21 cellular contexts compared by ENCODE assay signal in genomic region chr5:29983528-29984152, GRCh38.
"Had no signal": no experiment of that assay in that cellular context is flagged by ENCODE, and none has a peak within 500 bp of the region (broad histone marks: within the 10 kb centered on the region; RNA-seq: fewer than 3 reads in every experiment).

No MANE protein-coding gene starts in this region.

- H3K27ac ChIP-seq: PC-9, WERI-Rb-1 had no signal

- H3K27me3 Mint-ChIP-seq: activated CD4-positive, alpha-beta T cell treated with anti-CD3 and anti-CD28 coated beads for 36 hours; activated CD8-positive, alpha-beta T cell treated with anti-CD3 and anti-CD28 coated beads for 36 hours; activated naive CD4-positive, alpha-beta T cell treated with anti-CD3 and anti-CD28 coated beads, Interleukin-2, amount 10 ng/mL, durations not matched to agents 7 days and 5 days; activated naive CD8-positive, alpha-beta T cell treated with anti-CD3 and anti-CD28 coated beads for 36 hours had no signal

- H3K4me2 ChIP-seq: PC-9, SK-N-SH had no signal

- H3K4me3 ChIP-seq: PC-9 had no signal

- H3K9me2 ChIP-seq: SK-N-SH had no signal

- DNase-seq: activated CD4-positive, alpha-beta T cell treated with anti-CD3 and anti-CD28 coated beads for 36 hours; activated CD8-positive, alpha-beta memory T cell treated with anti-CD3 and anti-CD28 coated beads, Interleukin-2, amount 50 U/mL, for 4 hours; activated CD8-positive, alpha-beta T cell treated with anti-CD3 and anti-CD28 coated beads for 36 hours; activated gamma-delta T cell treated with Interleukin-2 at 50 U/mL for 16 hours; activated naive CD4-positive, alpha-beta T cell treated with anti-CD3 and anti-CD28 coated beads, Interleukin-2, amount 10 ng/mL, durations not matched to agents 7 days and 5 days; activated naive CD8-positive, alpha-beta T cell treated with anti-CD3 and anti-CD28 coated beads for 36 hours; activated T-cell treated with anti-CD3 and anti-CD28 coated beads, Interleukin-2, amount 50 U/mL, for 72 hours; cerebellar nuclear complex; Kasumi-1; KBM-7; NCI-H1694; NCI-H2029; NCI-H2107; NCI-H2171 treated with DMSO at 0.1 percent for 48 hours; NCI-H526; PC-9; SIG-M5; SK-N-SH; T-helper 1 cell; WERI-Rb-1 had no signal

- ATAC-seq: activated CD4-positive, alpha-beta T cell treated with anti-CD3 and anti-CD28 coated beads for 36 hours; activated CD8-positive, alpha-beta T cell treated with anti-CD3 and anti-CD28 coated beads for 36 hours; activated T-cell treated with anti-CD3 and anti-CD28 coated beads, Interleukin-2, amount 50 U/mL, for 72 hours had no signal

- H3K36me3 ChIP-seq: WERI-Rb-1 had no signal

- H3K4me1 Mint-ChIP-seq: activated CD4-positive, alpha-beta T cell treated with anti-CD3 and anti-CD28 coated beads for 36 hours; activated naive CD4-positive, alpha-beta T cell treated with anti-CD3 and anti-CD28 coated beads, Interleukin-2, amount 10 ng/mL, durations not matched to agents 7 days and 5 days; activated naive CD8-positive, alpha-beta T cell treated with anti-CD3 and anti-CD28 coated beads for 36 hours had no signal

- H3K9ac ChIP-seq: SK-N-SH had no signal

- H2AFZ ChIP-seq: PC-9 had no signal

- H3K4me3 Mint-ChIP-seq: activated CD4-positive, alpha-beta T cell treated with anti-CD3 and anti-CD28 coated beads for 36 hours; activated CD8-positive, alpha-beta T cell treated with anti-CD3 and anti-CD28 coated beads for 36 hours; activated naive CD4-positive, alpha-beta T cell treated with anti-CD3 and anti-CD28 coated beads, Interleukin-2, amount 10 ng/mL, durations not matched to agents 7 days and 5 days; activated naive CD8-positive, alpha-beta T cell treated with anti-CD3 and anti-CD28 coated beads for 36 hours; activated T-cell treated with anti-CD3 and anti-CD28 coated beads, Interleukin-2, amount 50 U/mL, for 72 hours had no signal

- H3K36me3 Mint-ChIP-seq: activated naive CD4-positive, alpha-beta T cell treated with anti-CD3 and anti-CD28 coated beads, Interleukin-2, amount 10 ng/mL, durations not matched to agents 7 days and 5 days; activated naive CD8-positive, alpha-beta T cell treated with anti-CD3 and anti-CD28 coated beads for 36 hours had no signal

- H3K9me3 ChIP-seq: SK-N-SH had no signal

- H3K27ac Mint-ChIP-seq: activated CD4-positive, alpha-beta T cell treated with anti-CD3 and anti-CD28 coated beads for 36 hours; activated CD8-positive, alpha-beta T cell treated with anti-CD3 and anti-CD28 coated beads for 36 hours; activated naive CD4-positive, alpha-beta T cell treated with anti-CD3 and anti-CD28 coated beads, Interleukin-2, amount 10 ng/mL, durations not matched to agents 7 days and 5 days; activated naive CD8-positive, alpha-beta T cell treated with anti-CD3 and anti-CD28 coated beads for 36 hours; activated T-cell treated with anti-CD3 and anti-CD28 coated beads, Interleukin-2, amount 50 U/mL, for 72 hours; activated T-helper 2 cell treated with anti-CD3 and anti-CD28 coated beads, Interferon-gamma antibody, Interleukin-2, Interleukin-4, amounts not matched to agents 10 μg/mL and 5 μg/mL and 100 μg/mL, durations not matched to agents 14 hours and 24 hours and 36 hours had no signal
